Comparison of ENCODE assay signal across 8 cellular contexts in genomic region chrX:56783450-56783831, GRCh38. TPM values are rescaled to one million over a fixed set of nuclear protein-coding genes. Genes with fewer than 3 reads are reported as not detected.
A peak's percentile ranks its signal among the peaks of the same experiment; 100 is the strongest.
DNase-seq lines count a peak whose midpoint lies in the region; ATAC-seq and TF ChIP-seq lines count a peak whose summit lies in the region.

No MANE protein-coding gene starts in this region.

- peaks cover 0 to 1% of the 10 kb centered on the region in 2 donors for H3K36me3 ChIP-seq in lung (ENCODE audit: control insufficient read depth in 2 of 2, insufficient read depth in 2 of 2, low read length in 2 of 2)

- ATAC-seq in Right ventricle myocardium superior (ENCODE audit: poor library complexity) (no peak), lung (ENCODE audit: insufficient read depth, low FRiP score) (no peak)

- intact Hi-C loops in cardiac septum (cut with DNase I) (no loop called here), Right ventricle myocardium superior (cut with DNase I) (no loop called here)

- peak overlapping the region; percentile 34 for H3K4me3 ChIP-seq in lung

- H3K27me3 ChIP-seq in lung (ENCODE audit: control insufficient read depth, insufficient read depth) = no peaks in the 10 kb centered on the region

- WGBS in lung, 2 donors = 54 to 94% methylated on average over 12 of the region's 12 CpGs

- peak; percentile 63 for TF ChIP-seq CTCF in lung (IDR thresholded peaks at IDR 0.05; ENCODE audit: control extremely low read depth, extremely low read depth)

- peaks cover 0 to 2% of the 10 kb centered on the region in 2 donors for H3K9me3 ChIP-seq in lung (ENCODE audit: control insufficient read depth in 2 of 2, insufficient read depth in 1 of 2, low read length in 1 of 2)

- H3K4me1 ChIP-seq in lung (ENCODE audit: control insufficient read depth in 2 of 2, insufficient read depth in 2 of 2, low read length in 2 of 2) = peaks cover 0 to 4% of the 10 kb centered on the region in 2 donors

- peak; percentile 90 for DNase-seq in cardiac septum (ENCODE audit: low spot score)
- DNase-seq in Right ventricle myocardium superior = no peak
- DNase-seq in anterior cingulate cortex (lab: John Stamatoyannopoulos, UW) = peak in 43 of 58 donors; percentile 3 to 93 (median 68)
- peak; percentile 82 for DNase-seq in lung (ENCODE audit: low spot score)
- DNase-seq in ureter (ENCODE audit: low spot score) = peak; percentile 87
- DNase-seq in SKM-1 treated with dmso at 0.1 percent for 144 hours (lab: John Stamatoyannopoulos, UW; ENCODE audit: unreplicated experiment) = no peak
- no peak for DNase-seq in 8988T
- no peak for DNase-seq in NAMALWA (ENCODE audit: low spot score)

- H3K27ac ChIP-seq in lung (ENCODE audit: low read depth in 1 of 2, low read length in 1 of 2) = peak overlapping the region in 1 of 2 donors; percentile 88

RNA-seq across cellular contexts. Expression of gene NBDY, which starts 54.4 kb away (rescaled TPM):
- total RNA-seq in cardiac septum (29.9 TPM), Right ventricle myocardium superior (22.3 TPM), lung (10 to 100 TPM; 11.8 to 43.2 TPM), ureter (79.3 TPM)
- polyA plus RNA-seq in lung = 10 to 100 TPM; 20.8 to 24.5 TPM

Comparison
In these comparisons a context has a peak if more than half of its experiments do, and no peak if none do; other contexts are left out.
1. DNase-seq: peak in cardiac septum (single experiment), anterior cingulate cortex (43 of 58), lung (single experiment) and ureter (single experiment); none in Right ventricle myocardium superior (single experiment), SKM-1 treated with dmso at 0.1 percent for 144 hours (single experiment), 8988T (single experiment) and NAMALWA (single experiment).